Comparison of ENCODE assay signal across 18 cellular contexts in genomic region chr21:42552407-42553336, GRCh38. TPM values are rescaled to one million over a fixed set of nuclear protein-coding genes. Genes with fewer than 3 reads are reported as not detected.
"Had no signal": no experiment of that assay in that cellular context is flagged by ENCODE, and none has a peak within 500 bp of the region (broad histone marks: within the 10 kb centered on the region; RNA-seq: fewer than 3 reads in every experiment).

No MANE protein-coding gene starts in this region.

- H3K36me3 ChIP-seq: brain microvascular endothelial cell had no signal

- H3K9me3 ChIP-seq: tibial artery had no signal

- H3K27ac ChIP-seq: brain microvascular endothelial cell, tibial artery had no signal

- DNase-seq: activated CD4-positive, alpha-beta T cell treated with anti-CD3 and anti-CD28 coated beads for 4 hours; activated CD8-positive, alpha-beta T cell treated with anti-CD3 and anti-CD28 coated beads for 36 hours; activated gamma-delta T cell; brain microvascular endothelial cell; cerebellar nuclear complex; effector CD8-positive, alpha-beta T cell; foreskin fibroblast; hippocampal formation; kidney; left ventricle myocardium superior; natural killer cell; retina; stimulated activated CD4-positive, alpha-beta T cell treated with anti-CD3 and anti-CD28 coated beads, Interleukin-2, amount 100 ng/mL, for 48 hours; stimulated activated naive B cell treated with anti-CD40 and anti-IgM and Interleukin-4, amounts not matched to agents 10 μg/mL and 1 μg/mL and 100 μg/mL, for 72 hours; T-helper 1 cell; T1000 had no signal

- H3K4me1 ChIP-seq: tibial artery had no signal

- H3K27me3 Mint-ChIP-seq: activated CD8-positive, alpha-beta T cell treated with anti-CD3 and anti-CD28 coated beads for 36 hours; activated naive CD8-positive, alpha-beta T cell; stimulated activated naive B cell treated with anti-CD40 and anti-IgM and Interleukin-4, amounts not matched to agents 10 μg/mL and 1 μg/mL and 100 μg/mL, for 72 hours had no signal

- H3K4me1 Mint-ChIP-seq: natural killer cell had no signal

- H3K27me3 ChIP-seq: brain microvascular endothelial cell, tibial artery had no signal

- H3K27ac Mint-ChIP-seq: activated CD8-positive, alpha-beta T cell treated with anti-CD3 and anti-CD28 coated beads for 36 hours; activated naive CD8-positive, alpha-beta T cell; natural killer cell had no signal

- H3K4me3 Mint-ChIP-seq: activated CD8-positive, alpha-beta T cell treated with anti-CD3 and anti-CD28 coated beads for 36 hours; activated naive CD8-positive, alpha-beta T cell; natural killer cell; stimulated activated naive B cell treated with anti-CD40 and anti-IgM and Interleukin-4, amounts not matched to agents 10 μg/mL and 1 μg/mL and 100 μg/mL, for 72 hours had no signal

- ATAC-seq: activated CD8-positive, alpha-beta T cell treated with anti-CD3 and anti-CD28 coated beads for 36 hours; left ventricle myocardium superior; natural killer cell had no signal

- H3K4me3 ChIP-seq: tibial artery had no signal

- H3K9me3 Mint-ChIP-seq: activated CD8-positive, alpha-beta T cell treated with anti-CD3 and anti-CD28 coated beads for 36 hours; natural killer cell; stimulated activated naive B cell treated with anti-CD40 and anti-IgM and Interleukin-4, amounts not matched to agents 10 μg/mL and 1 μg/mL and 100 μg/mL, for 72 hours had no signal

RNA-seq across cellular contexts. Expression of gene RSPH1, which starts 56.6 kb away (rescaled TPM):
- total RNA-seq: activated CD8-positive, alpha-beta T cell treated with anti-CD3 and anti-CD28 coated beads for 36 hours; left ventricle myocardium superior had no signal
